1 cellular context compared by ENCODE assay signal in genomic region chr2:18445412-18446320, GRCh38.
TF ChIP-seq lines count a peak whose summit lies in the region.

No MANE protein-coding gene starts in this region.

TF ChIP-seq in SK-N-SH treated with all-trans-retinoic acid at 6 μM for 48 hours, 23 proteins besides CTCF, POLR2A, EP300 and RAD21 (continued from another document):
- TF ChIP-seq CSRNP3 (CRISPR knock-in tag; IDR thresholded peaks at IDR 0.05): no peak
- no peak for TF ChIP-seq POU6F1 (CRISPR knock-in tag; IDR thresholded peaks at IDR 0.05; ENCODE audit: borderline replicate concordance, low read depth)
- no peak for TF ChIP-seq ZFP30 (CRISPR knock-in tag; IDR thresholded peaks at IDR 0.05)
- TF ChIP-seq, protein P1, sequence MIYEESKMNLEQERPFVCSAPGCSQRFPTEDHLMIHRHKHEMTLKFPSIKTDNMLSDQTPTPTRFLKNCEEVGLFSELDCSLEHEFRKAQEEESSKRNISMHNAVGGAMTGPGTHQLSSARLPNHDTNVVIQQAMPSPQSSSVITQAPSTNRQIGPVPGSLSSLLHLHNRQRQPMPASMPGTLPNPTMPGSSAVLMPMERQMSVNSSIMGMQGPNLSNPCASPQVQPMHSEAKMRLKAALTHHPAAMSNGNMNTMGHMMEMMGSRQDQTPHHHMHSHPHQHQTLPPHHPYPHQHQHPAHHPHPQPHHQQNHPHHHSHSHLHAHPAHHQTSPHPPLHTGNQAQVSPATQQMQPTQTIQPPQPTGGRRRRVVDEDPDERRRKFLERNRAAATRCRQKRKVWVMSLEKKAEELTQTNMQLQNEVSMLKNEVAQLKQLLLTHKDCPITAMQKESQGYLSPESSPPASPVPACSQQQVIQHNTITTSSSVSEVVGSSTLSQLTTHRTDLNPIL (CRISPR knock-in tag; IDR thresholded peaks at IDR 0.05; ENCODE audit: low read depth): no peak
